Comparison of ENCODE assay signal across 21 cellular contexts in genomic region chr15:57537951-57538506, GRCh38. TPM values are rescaled to one million over a fixed set of nuclear protein-coding genes. Genes with fewer than 3 reads are reported as not detected.
A peak's percentile ranks its signal among the peaks of the same experiment; 100 is the strongest.
DNase-seq lines count a peak whose midpoint lies in the region; ATAC-seq and TF ChIP-seq lines count a peak whose summit lies in the region.
"Had no signal": no experiment of that assay in that cellular context is flagged by ENCODE, and none has a peak within 500 bp of the region (broad histone marks: within the 10 kb centered on the region; RNA-seq: fewer than 3 reads in every experiment).

No MANE protein-coding gene starts in this region.

- TF ChIP-seq POLR2A in body of pancreas (IDR thresholded peaks at IDR 0.05), result no peak

- H3K4me1 ChIP-seq in A673 (ENCODE audit: insufficient read depth, low read length, poor library complexity, severe bottlenecking) (peaks cover 48% of the 10 kb centered on the region), neural progenitor cell (peaks cover 23% of the 10 kb centered on the region), body of pancreas (peaks cover 16% of the 10 kb centered on the region)

- no peaks in the 10 kb centered on the region for H3K36me3 Mint-ChIP-seq in neural progenitor cell

- no peak overlapping the region for H3K9ac ChIP-seq in neural progenitor cell
- H3K9ac ChIP-seq: KMS-11 had no signal

- H3F3A ChIP-seq in neural progenitor cell (ENCODE audit: low read depth), result no peaks in the 10 kb centered on the region

- H3K4me1 Mint-ChIP-seq in neural progenitor cell, result peaks cover 33% of the 10 kb centered on the region

- no peak for ATAC-seq in body of pancreas
- ATAC-seq: GM23338, HCT116 had no signal

- H3K36me3 ChIP-seq in A673 (ENCODE audit: insufficient read depth, low read length, poor library complexity, severe bottlenecking), result no peaks in the 10 kb centered on the region
- no peaks in the 10 kb centered on the region for H3K36me3 ChIP-seq in neural progenitor cell
- H3K36me3 ChIP-seq in body of pancreas (replicated peaks in 1 of 2; ENCODE audit: insufficient read depth in 1 of 2, low read depth in 2 of 2), result no peaks in the 10 kb centered on the region
- H3K36me3 ChIP-seq: SJSA1 had no signal

- H3K27ac ChIP-seq in A673 (ENCODE audit: low read depth, low read length, poor library complexity, severe bottlenecking), result peak overlapping the region; percentile 1
- peak overlapping the region; percentile 16 to 48 for H3K27ac ChIP-seq in coronary artery
- H3K27ac ChIP-seq in neural progenitor cell, result no peak overlapping the region
- peak overlapping the region in 1 of 4 donors; percentile 74 for H3K27ac ChIP-seq in body of pancreas
- H3K27ac ChIP-seq: KMS-11, SJSA1 had no signal

- H3K4me3 ChIP-seq in A673 (ENCODE audit: low read depth, low read length, poor library complexity, severe bottlenecking) (no peak overlapping the region), coronary artery (no peak overlapping the region), neural progenitor cell (no peak overlapping the region), body of pancreas (no peak overlapping the region)
- H3K4me3 ChIP-seq: GM23338, SJSA1 had no signal

- no peaks in the 10 kb centered on the region for H3K79me2 ChIP-seq in neural progenitor cell (ENCODE audit: low read depth)

- H3K27me3 Mint-ChIP-seq in neural progenitor cell (ENCODE audit: insufficient read depth, low read depth), result peaks cover 10% of the 10 kb centered on the region

- no peak overlapping the region for H3K4me2 ChIP-seq in neural progenitor cell
- H3K4me2 ChIP-seq: GM23338, KMS-11 had no signal

- POLR2A ChIA-PET in A673 (lab: Charles Lee; ENCODE audit: low non-redundant PET), result no interaction called here

- H3K9me3 Mint-ChIP-seq in neural progenitor cell, result peaks cover 7% of the 10 kb centered on the region
- H3K9me3 Mint-ChIP-seq: CD4-positive, alpha-beta T cell had no signal

- 81 to 83% methylated on average over 3 of the region's 3 CpGs for WGBS in body of pancreas, 2 donors

- peak; percentile 51 for DNase-seq in A673 (ENCODE audit: low spot score)
- peak; percentile 50 for DNase-seq in COLO668 (lab: John Stamatoyannopoulos, UW; ENCODE audit: unreplicated experiment)
- DNase-seq in coronary artery (ENCODE audit: low spot score), result no peak
- no peak for DNase-seq in neural progenitor cell (ENCODE audit: low spot score)
- no peak for DNase-seq in anterior cingulate cortex (lab: John Stamatoyannopoulos, UW)
- DNase-seq in EL, result no peak
- DNase-seq in body of pancreas, result no peak
- DNase-seq: Calu3; CD4-positive, alpha-beta T cell; DND-41; GDM1; NCI-H1694; NCI-H2107; NCI-H2227 treated with DMSO at 0.1 percent for 48 hours; NCI-H526; RPMI8226; SW 1271 had no signal

- H3K9me3 ChIP-seq in A673 (ENCODE audit: low read depth, low read length, poor library complexity, severe bottlenecking) (peaks cover 7% of the 10 kb centered on the region), neural progenitor cell (ENCODE audit: low read depth) (no peaks in the 10 kb centered on the region), body of pancreas (no peaks in the 10 kb centered on the region)

- no peak for TF ChIP-seq CTCF in A673 (conservative IDR thresholded peaks at IDR 0.05; ENCODE audit: low read depth, low read length)
- no peak for TF ChIP-seq CTCF in coronary artery (IDR thresholded peaks at IDR 0.05)
- TF ChIP-seq CTCF in neural progenitor cell (IDR thresholded peaks at IDR 0.05), result no peak
- TF ChIP-seq CTCF in body of pancreas (IDR thresholded peaks at IDR 0.05), result no peak

- CTCF ChIA-PET in A673 (lab: Charles Lee), result interaction anchor here (0.6 to 1.2 kb wide), 2 partner anchors 11 to 197 kb away, joined by 3 to 7 read pairs; no protein-coding TSS in a partner anchor

- BruUV-seq in A673 (replicated peaks; lab: Mats Ljungman, UMichigan), result no TSS peak

- H2AFZ ChIP-seq in neural progenitor cell (replicated peaks), result no peak overlapping the region
- H2AFZ ChIP-seq: GM23338 had no signal

- no peaks in the 10 kb centered on the region for H4K20me1 ChIP-seq in neural progenitor cell (ENCODE audit: low read depth)

- peak overlapping the region; percentile 48 for H3K27ac Mint-ChIP-seq in neural progenitor cell
- H3K27ac Mint-ChIP-seq: CD4-positive, alpha-beta T cell; GM23338 had no signal

- H3K4me3 Mint-ChIP-seq in neural progenitor cell, result no peak overlapping the region
- H3K4me3 Mint-ChIP-seq: CD4-positive, alpha-beta T cell; GM23338 had no signal

- H3K27me3 ChIP-seq in A673 (replicated peaks; ENCODE audit: insufficient read depth, low read depth, low read length, poor library complexity) (no peaks in the 10 kb centered on the region), neural progenitor cell (no peaks in the 10 kb centered on the region), body of pancreas (no peaks in the 10 kb centered on the region)
- H3K27me3 ChIP-seq: SJSA1 had no signal

- intact Hi-C loops in A673 (cut with micrococcal nuclease; ENCODE audit: unreplicated experiment), result no loop called here
- intact Hi-C loops in body of pancreas (cut with DNase I), result no loop called here

RNA-seq across cellular contexts. Expression of gene MYZAP, which starts 53.7 kb away (rescaled TPM):
- not detected in 2 replicates for total RNA-seq in A673 (2021)
- total RNA-seq in neural progenitor cell (ENCODE audit: low replicate concordance), result 0.09 TPM in 1 of 2 replicates, not detected in the other
- 10 to 100 TPM; 10.9 to 16.3 TPM for total RNA-seq in body of pancreas
- total RNA-seq: SJSA1 had no signal

Comparison
In these comparisons a context has a peak if more than half of its experiments do, and no peak if none do; other contexts are left out.
1. DNase-seq: peak in A673 (single experiment) and COLO668 (single experiment); none in coronary artery (single experiment), neural progenitor cell (single experiment), anterior cingulate cortex (0 of 58), EL (single experiment) and body of pancreas (0 of 4).
2. RNA of gene MYZAP, which starts 53.7 kb away (total RNA-seq): 10.9 to 16.3 TPM in body of pancreas; not detected in A673 and 0.09 TPM in neural progenitor cell; every median in the first group is over 10 times any median in the second.